19 cellular contexts compared by ENCODE assay signal in genomic region chr5:72647806-72648205, GRCh38.
A peak's percentile ranks its signal among the peaks of the same experiment; 100 is the strongest.
DNase-seq lines count a peak whose midpoint lies in the region; ATAC-seq and TF ChIP-seq lines count a peak whose summit lies in the region.
"Had no signal": no experiment of that assay in that cellular context is flagged by ENCODE, and none has a peak within 500 bp of the region (broad histone marks: within the 10 kb centered on the region; RNA-seq: fewer than 3 reads in every experiment).

No MANE protein-coding gene starts in this region.

- H3K27me3 ChIP-seq in trophoblast cell (ENCODE audit: insufficient read depth, low read length) (no peaks in the 10 kb centered on the region), MM.1S (replicated peaks; ENCODE audit: insufficient read depth, low read length) (no peaks in the 10 kb centered on the region), prostate gland (replicated peaks; ENCODE audit: insufficient read depth) (no peaks in the 10 kb centered on the region)
- H3K27me3 ChIP-seq: body of pancreas, dorsolateral prefrontal cortex had no signal

- H4K12ac ChIP-seq in trophoblast cell (ENCODE audit: low read depth, low read length), result no peak overlapping the region

- H3K14ac ChIP-seq in trophoblast cell (ENCODE audit: low read length), result no peak overlapping the region

- TF ChIP-seq POLR2A in prostate gland (IDR thresholded peaks at IDR 0.05), result no peak

- peaks cover 0 to 2% (median 0%) of the 10 kb centered on the region in 6 donors for H3K9me3 Mint-ChIP-seq in immature natural killer cell
- H3K9me3 Mint-ChIP-seq: activated naive CD4-positive, alpha-beta T cell treated with anti-CD3 and anti-CD28 coated beads, Interleukin-2, amount 10 ng/mL, durations not matched to agents 7 days and 5 days; IgD-negative memory B cell; stimulated activated naive CD8-positive, alpha-beta T cell treated with anti-CD3 and anti-CD28 coated beads, Interleukin-15, amount 100 ng/mL, for 72 hours had no signal

- H3K27me3 Mint-ChIP-seq in immature natural killer cell (ENCODE audit: low read depth in 3 of 3), result peaks cover 0 to 7% (median 5%) of the 10 kb centered on the region in 3 donors

- no peak overlapping the region for H2BK12ac ChIP-seq in trophoblast cell (ENCODE audit: low read length)

- no peaks in the 10 kb centered on the region for H4K20me1 ChIP-seq in MM.1S (ENCODE audit: insufficient read depth, low read length)

- DNase-seq in LoVo (ENCODE audit: low spot score), result peak; percentile 26
- peak; percentile 49 for DNase-seq in NCI-H748 (lab: John Stamatoyannopoulos, UW; ENCODE audit: unreplicated experiment)
- DNase-seq in fibroblast of villous mesenchyme (ENCODE audit: low read depth), result peak; percentile 75
- no peak for DNase-seq in trophoblast cell
- DNase-seq in immature natural killer cell, result no peak
- no peak for DNase-seq in MM.1S
- no peak for DNase-seq in prostate gland (ENCODE audit: low spot score)
- DNase-seq: activated naive CD4-positive, alpha-beta T cell treated with anti-CD3 and anti-CD28 coated beads, Interleukin-2, amount 10 ng/mL, durations not matched to agents 7 days and 5 days; AML-193; body of pancreas; NCI-H1436; stimulated activated CD4-positive, alpha-beta T cell treated with anti-CD3 and anti-CD28 coated beads, Interleukin-15, amount 100 ng/mL, for 24 hours; stimulated activated naive CD8-positive, alpha-beta T cell treated with anti-CD3 and anti-CD28 coated beads, Interleukin-15, amount 100 ng/mL, for 72 hours; T-helper 2 cell had no signal

- ATAC-seq in HG03457 (IDR thresholded peaks at IDR 0.05; ENCODE audit: unreplicated experiment), result no peak
- ATAC-seq: activated CD4-positive, CD25-positive, alpha-beta regulatory T cell treated with anti-CD3 and anti-CD28 coated beads, Interleukin-2, amount 50 U/mL, for 24 hours; body of pancreas; left lobe of liver; stimulated activated naive CD8-positive, alpha-beta T cell treated with anti-CD3 and anti-CD28 coated beads, Interleukin-15, amount 100 ng/mL, for 72 hours had no signal

- H3K36me3 ChIP-seq in trophoblast cell (ENCODE audit: control insufficient read depth in 1 of 2, insufficient read depth in 2 of 2, low read length in 2 of 2) (no peaks in the 10 kb centered on the region), MM.1S (replicated peaks; ENCODE audit: insufficient read depth, low read length) (no peaks in the 10 kb centered on the region), prostate gland (no peaks in the 10 kb centered on the region)

- H3K4me2 ChIP-seq in trophoblast cell (ENCODE audit: low read length), result no peak overlapping the region
- H3K4me2 ChIP-seq in MM.1S (ENCODE audit: low read depth, low read length), result no peak overlapping the region

- no peak overlapping the region for H3K23ac ChIP-seq in trophoblast cell (ENCODE audit: low read length)

- H2AFZ ChIP-seq in trophoblast cell (ENCODE audit: insufficient read depth, low read length, poor library complexity) (no peak overlapping the region), MM.1S (ENCODE audit: low read length) (no peak overlapping the region)

- H4K8ac ChIP-seq in trophoblast cell (ENCODE audit: low read depth, low read length), result no peak overlapping the region

- no peak overlapping the region for H3K18ac ChIP-seq in trophoblast cell (ENCODE audit: low read length)

- H2BK5ac ChIP-seq in trophoblast cell (ENCODE audit: low read depth, low read length, poor library complexity), result no peak overlapping the region

- no peaks in the 10 kb centered on the region for H3K4me1 Mint-ChIP-seq in immature natural killer cell
- H3K4me1 Mint-ChIP-seq: activated naive CD4-positive, alpha-beta T cell treated with anti-CD3 and anti-CD28 coated beads, Interleukin-2, amount 10 ng/mL, durations not matched to agents 7 days and 5 days; IgD-negative memory B cell; stimulated activated naive CD8-positive, alpha-beta T cell treated with anti-CD3 and anti-CD28 coated beads, Interleukin-15, amount 100 ng/mL, for 72 hours had no signal

- no peak overlapping the region for H3K27ac Mint-ChIP-seq in immature natural killer cell
- H3K27ac Mint-ChIP-seq: activated naive CD4-positive, alpha-beta T cell treated with anti-CD3 and anti-CD28 coated beads, Interleukin-2, amount 10 ng/mL, durations not matched to agents 7 days and 5 days; IgD-negative memory B cell had no signal

- H2BK120ac ChIP-seq in trophoblast cell (ENCODE audit: insufficient read depth, low read length, poor library complexity), result no peak overlapping the region

- H4K91ac ChIP-seq in trophoblast cell (ENCODE audit: low read depth, low read length), result no peak overlapping the region

- H3K4me3 ChIP-seq in fibroblast of villous mesenchyme (ENCODE audit: low read depth, low read length) (no peak overlapping the region), trophoblast cell (ENCODE audit: low read depth, low read length) (no peak overlapping the region), MM.1S (ENCODE audit: low read length) (no peak overlapping the region), prostate gland (no peak overlapping the region)
- H3K4me3 ChIP-seq: body of pancreas, dorsolateral prefrontal cortex had no signal

- H3K79me2 ChIP-seq in trophoblast cell (ENCODE audit: control insufficient read depth, insufficient read depth, low read length, poor library complexity), result peaks cover 2% of the 10 kb centered on the region
- H3K79me2 ChIP-seq in MM.1S (ENCODE audit: low read length), result no peaks in the 10 kb centered on the region

- peaks cover 34% of the 10 kb centered on the region for H3K79me1 ChIP-seq in trophoblast cell (ENCODE audit: low read length)

- WGBS in trophoblast cell (ENCODE audit: extremely low coverage, insufficient coverage, insufficient read length), result no CpG with 5 or more reads among the region's 2 CpGs
- 10% methylated on average over 2 of the region's 2 CpGs for WGBS in prostate gland

- H3K27ac ChIP-seq in trophoblast cell (ENCODE audit: low read depth, low read length), result peak overlapping the region; percentile 40
- H3K27ac ChIP-seq in MM.1S (ENCODE audit: low read length), result no peak overlapping the region
- H3K27ac ChIP-seq in prostate gland, result no peak overlapping the region
- H3K27ac ChIP-seq: body of pancreas had no signal

- no peaks in the 10 kb centered on the region for H3F3A ChIP-seq in MM.1S (ENCODE audit: insufficient read depth, low read length)

- H3K9ac ChIP-seq in trophoblast cell (ENCODE audit: low read length) (no peak overlapping the region), MM.1S (ENCODE audit: low read length) (no peak overlapping the region)

- H3K4ac ChIP-seq in trophoblast cell (ENCODE audit: low read depth, low read length), result no peak overlapping the region

- peaks cover 30 to 32% of the 10 kb centered on the region in 2 experiments for H3K4me1 ChIP-seq in trophoblast cell (ENCODE audit: control insufficient read depth in 1 of 2, insufficient read depth in 2 of 2, low read length in 2 of 2)
- H3K4me1 ChIP-seq in MM.1S (ENCODE audit: low read length), result peaks cover 5% of the 10 kb centered on the region; the same call in 1 of the 2 replicates
- no peaks in the 10 kb centered on the region for H3K4me1 ChIP-seq in prostate gland (replicated peaks)
- H3K4me1 ChIP-seq: body of pancreas had no signal

- intact Hi-C loops in prostate gland (cut with DNase I), result no loop called here

- H3K9me2 ChIP-seq in MM.1S (replicated peaks; ENCODE audit: insufficient read depth, low read length), result no peaks in the 10 kb centered on the region

- TF ChIP-seq CTCF in fibroblast of villous mesenchyme (IDR thresholded peaks at IDR 0.05; ENCODE audit: insufficient read depth, low read depth, low read length) (no peak), MM.1S (IDR thresholded peaks at IDR 0.05; ENCODE audit: low read length) (no peak), prostate gland (IDR thresholded peaks at IDR 0.05) (no peak)

- H3K4me3 Mint-ChIP-seq in immature natural killer cell, result no peak overlapping the region
- H3K4me3 Mint-ChIP-seq: activated naive CD4-positive, alpha-beta T cell treated with anti-CD3 and anti-CD28 coated beads, Interleukin-2, amount 10 ng/mL, durations not matched to agents 7 days and 5 days; IgD-negative memory B cell; stimulated activated naive CD8-positive, alpha-beta T cell treated with anti-CD3 and anti-CD28 coated beads, Interleukin-15, amount 100 ng/mL, for 72 hours had no signal

- no peak overlapping the region for H2AK5ac ChIP-seq in trophoblast cell (ENCODE audit: low read length)

- no peaks in the 10 kb centered on the region for H3K9me3 ChIP-seq in trophoblast cell (ENCODE audit: insufficient read depth, low read depth, low read length)
- no peaks in the 10 kb centered on the region for H3K9me3 ChIP-seq in MM.1S (replicated peaks; ENCODE audit: insufficient read depth, low read length)
- no peaks in the 10 kb centered on the region for H3K9me3 ChIP-seq in prostate gland
- H3K9me3 ChIP-seq: body of pancreas had no signal

- no peaks in the 10 kb centered on the region for H3K36me3 Mint-ChIP-seq in immature natural killer cell
- H3K36me3 Mint-ChIP-seq: activated naive CD4-positive, alpha-beta T cell treated with anti-CD3 and anti-CD28 coated beads, Interleukin-2, amount 10 ng/mL, durations not matched to agents 7 days and 5 days; IgD-negative memory B cell had no signal

Comparison
In these comparisons a context has a peak if more than half of its experiments do, and no peak if none do; other contexts are left out.
1. DNase-seq: peak in LoVo (single experiment), NCI-H748 (single experiment) and fibroblast of villous mesenchyme (single experiment); none in trophoblast cell (0 of 2), immature natural killer cell (0 of 3), MM.1S (single experiment) and prostate gland (single experiment).